Comparison of ENCODE assay signal across 32 cellular contexts in genomic region chr19:51546107-51546649, GRCh38. TPM values are rescaled to one million over a fixed set of nuclear protein-coding genes. Genes with fewer than 3 reads are reported as not detected.
DNase-seq lines count a peak whose midpoint lies in the region; ATAC-seq and TF ChIP-seq lines count a peak whose summit lies in the region.
"Had no signal": no experiment of that assay in that cellular context is flagged by ENCODE, and none has a peak within 500 bp of the region (broad histone marks: within the 10 kb centered on the region; RNA-seq: fewer than 3 reads in every experiment).

No MANE protein-coding gene starts in this region.

- CTCF ChIA-PET in activated CD8-positive, alpha-beta T cell treated with anti-CD3 and anti-CD28 coated beads, Interleukin-2, amount 10 ng/mL, durations not matched to agents 7 days and 5 days (lab: Charles Lee) = interaction anchor here (1.3 kb wide), 1 partner anchor 231 kb away, joined by 3 read pairs; no protein-coding TSS in a partner anchor
- CTCF ChIA-PET in activated CD8-positive, alpha-beta T cell treated with anti-CD3 and anti-CD28 coated beads for 36 hours (lab: Charles Lee) = interaction anchor here (1.4 to 2.7 kb wide), 2 partner anchors 31 to 73 kb away, joined by 3 to 8 read pairs; no protein-coding TSS in a partner anchor

- H3K27me3 Mint-ChIP-seq in activated CD8-positive, alpha-beta T cell treated with anti-CD3 and anti-CD28 coated beads, Interleukin-2, amount 10 ng/mL, durations not matched to agents 7 days and 5 days (ENCODE audit: low read depth) = peaks cover 25% of the 10 kb centered on the region
- H3K27me3 Mint-ChIP-seq in activated CD8-positive, alpha-beta T cell treated with anti-CD3 and anti-CD28 coated beads for 36 hours = peaks cover 42% of the 10 kb centered on the region

- peak overlapping the region; percentile 37 for H2BK5ac ChIP-seq in trophoblast cell (ENCODE audit: low read depth, low read length, poor library complexity)

- peak overlapping the region; percentile 48 for H2BK120ac ChIP-seq in trophoblast cell (ENCODE audit: insufficient read depth, low read length, poor library complexity)

- no peak overlapping the region for H3K18ac ChIP-seq in trophoblast cell (ENCODE audit: low read length)

- no peaks in the 10 kb centered on the region for H3K9me3 Mint-ChIP-seq in activated CD8-positive, alpha-beta T cell treated with anti-CD3 and anti-CD28 coated beads, Interleukin-2, amount 10 ng/mL, durations not matched to agents 7 days and 5 days (ENCODE audit: insufficient read depth)
- no peaks in the 10 kb centered on the region for H3K9me3 Mint-ChIP-seq in activated CD8-positive, alpha-beta T cell treated with anti-CD3 and anti-CD28 coated beads for 36 hours
- H3K9me3 Mint-ChIP-seq: brain had no signal

- WGBS in trophoblast cell (ENCODE audit: extremely low coverage, insufficient coverage, insufficient read length) = no CpG with 5 or more reads among the region's 5 CpGs

- H3K36me3 Mint-ChIP-seq in activated CD8-positive, alpha-beta T cell treated with anti-CD3 and anti-CD28 coated beads, Interleukin-2, amount 10 ng/mL, durations not matched to agents 7 days and 5 days (ENCODE audit: low read depth) = no peaks in the 10 kb centered on the region
- H3K36me3 Mint-ChIP-seq in activated CD8-positive, alpha-beta T cell treated with anti-CD3 and anti-CD28 coated beads for 36 hours (ENCODE audit: low read depth) = no peaks in the 10 kb centered on the region
- H3K36me3 Mint-ChIP-seq: brain had no signal

- H2AK5ac ChIP-seq in trophoblast cell (ENCODE audit: low read length) = no peak overlapping the region

- no peak overlapping the region for H4K8ac ChIP-seq in trophoblast cell (ENCODE audit: low read depth, low read length)

- no peaks in the 10 kb centered on the region for H3K79me2 ChIP-seq in trophoblast cell (ENCODE audit: control insufficient read depth, insufficient read depth, low read length, poor library complexity)

- peak overlapping the region; percentile 34 for H3K27ac Mint-ChIP-seq in activated CD8-positive, alpha-beta T cell treated with anti-CD3 and anti-CD28 coated beads, Interleukin-2, amount 10 ng/mL, durations not matched to agents 7 days and 5 days
- H3K27ac Mint-ChIP-seq in activated CD8-positive, alpha-beta T cell treated with anti-CD3 and anti-CD28 coated beads for 36 hours = no peak overlapping the region
- H3K27ac Mint-ChIP-seq: brain had no signal

- peak overlapping the region; percentile 98 for H3K27ac ChIP-seq in KOPT-K1 (ENCODE audit: low read depth, low read length, poor library complexity, severe bottlenecking)
- H3K27ac ChIP-seq in VCaP = peak overlapping the region; percentile 82
- H3K27ac ChIP-seq in trophoblast cell (ENCODE audit: low read depth, low read length) = peak overlapping the region; percentile 65
- H3K27ac ChIP-seq: adrenal gland, foreskin keratinocyte, pancreas, SJSA1, suprapubic skin had no signal

- H3K4me2 ChIP-seq in trophoblast cell (ENCODE audit: low read length) = no peak overlapping the region
- H3K4me2 ChIP-seq: smooth muscle cell had no signal

- intact Hi-C loops in activated CD8-positive, alpha-beta T cell treated with anti-CD3 and anti-CD28 coated beads for 36 hours (cut with micrococcal nuclease) = no loop called here

- POLR2A ChIA-PET in activated CD8-positive, alpha-beta T cell treated with anti-CD3 and anti-CD28 coated beads, Interleukin-2, amount 10 ng/mL, durations not matched to agents 7 days and 5 days (lab: Charles Lee) = no interaction called here
- POLR2A ChIA-PET in activated CD8-positive, alpha-beta T cell treated with anti-CD3 and anti-CD28 coated beads for 36 hours (lab: Charles Lee) = no interaction called here

- no peak overlapping the region for H3K4ac ChIP-seq in trophoblast cell (ENCODE audit: low read depth, low read length)

- H2BK12ac ChIP-seq in trophoblast cell (ENCODE audit: low read length) = peak overlapping the region; percentile 13

- no peak overlapping the region for H3K23ac ChIP-seq in trophoblast cell (ENCODE audit: low read length)

- no peak overlapping the region for H4K12ac ChIP-seq in trophoblast cell (ENCODE audit: low read depth, low read length)

- ATAC-seq in activated CD8-positive, alpha-beta T cell treated with anti-CD3 and anti-CD28 coated beads, Interleukin-2, amount 10 ng/mL, durations not matched to agents 7 days and 5 days = no peak
- no peak for ATAC-seq in activated CD8-positive, alpha-beta T cell treated with anti-CD3 and anti-CD28 coated beads for 36 hours
- ATAC-seq: foreskin keratinocyte, left colon, pancreas had no signal

- peaks cover 47% of the 10 kb centered on the region for H3K4me1 Mint-ChIP-seq in activated CD8-positive, alpha-beta T cell treated with anti-CD3 and anti-CD28 coated beads, Interleukin-2, amount 10 ng/mL, durations not matched to agents 7 days and 5 days (ENCODE audit: low read depth)
- peaks cover 12% of the 10 kb centered on the region for H3K4me1 Mint-ChIP-seq in activated CD8-positive, alpha-beta T cell treated with anti-CD3 and anti-CD28 coated beads for 36 hours (ENCODE audit: low read depth)
- H3K4me1 Mint-ChIP-seq: brain had no signal

- peak overlapping the region; percentile 5 for H3K4me3 Mint-ChIP-seq in activated CD8-positive, alpha-beta T cell treated with anti-CD3 and anti-CD28 coated beads, Interleukin-2, amount 10 ng/mL, durations not matched to agents 7 days and 5 days
- H3K4me3 Mint-ChIP-seq in activated CD8-positive, alpha-beta T cell treated with anti-CD3 and anti-CD28 coated beads for 36 hours = no peak overlapping the region
- H3K4me3 Mint-ChIP-seq: brain had no signal

- no peaks in the 10 kb centered on the region for H3K27me3 ChIP-seq in trophoblast cell (ENCODE audit: insufficient read depth, low read length)
- H3K27me3 ChIP-seq: adrenal gland, foreskin keratinocyte had no signal

- no peak for TF ChIP-seq CTCF in activated CD8-positive, alpha-beta T cell treated with anti-CD3 and anti-CD28 coated beads for 36 hours (IDR thresholded peaks at IDR 0.05)
- no peak for TF ChIP-seq CTCF in VCaP (conservative IDR thresholded peaks at IDR 0.05)

- H2AFZ ChIP-seq in trophoblast cell (ENCODE audit: insufficient read depth, low read length, poor library complexity) = no peak overlapping the region

- H4K91ac ChIP-seq in trophoblast cell (ENCODE audit: low read depth, low read length) = peak overlapping the region; percentile 69

- peaks cover 20% of the 10 kb centered on the region for H3K79me1 ChIP-seq in trophoblast cell (ENCODE audit: low read length)

- H3K4me1 ChIP-seq in trophoblast cell (ENCODE audit: control insufficient read depth in 1 of 2, insufficient read depth in 2 of 2, low read length in 2 of 2) = peaks cover 13 to 14% of the 10 kb centered on the region in 2 experiments
- H3K4me1 ChIP-seq: adrenal gland, BE2C, foreskin keratinocyte, pancreas, SJSA1, suprapubic skin had no signal

- H3K4me3 ChIP-seq in trophoblast cell (ENCODE audit: low read depth, low read length) = no peak overlapping the region
- H3K4me3 ChIP-seq: adrenal gland, pancreas, SJSA1, smooth muscle cell, suprapubic skin had no signal

- peak overlapping the region; percentile 11 for H3K14ac ChIP-seq in trophoblast cell (ENCODE audit: low read length)

- H3K9ac ChIP-seq in trophoblast cell (ENCODE audit: low read length) = no peak overlapping the region

- no peaks in the 10 kb centered on the region for H3K9me3 ChIP-seq in KOPT-K1 (ENCODE audit: insufficient read depth, low read length, poor library complexity, severe bottlenecking)
- H3K9me3 ChIP-seq in trophoblast cell (ENCODE audit: insufficient read depth, low read depth, low read length) = peaks cover 48% of the 10 kb centered on the region
- H3K9me3 ChIP-seq: adrenal gland, BE2C, Caco-2, pancreas, SJSA1, suprapubic skin had no signal

- DNase-seq in activated CD8-positive, alpha-beta T cell treated with anti-CD3 and anti-CD28 coated beads, Interleukin-2, amount 10 ng/mL, durations not matched to agents 7 days and 5 days = no peak
- no peak for DNase-seq in activated CD8-positive, alpha-beta T cell treated with anti-CD3 and anti-CD28 coated beads for 36 hours
- DNase-seq in trophoblast cell = no peak
- DNase-seq in HCEC 1CT = no peak
- no peak for DNase-seq in ecto neural progenitor cell (ENCODE audit: low spot score)
- no peak for DNase-seq in C1 segment of cervical spinal cord (lab: John Stamatoyannopoulos, UW)
- DNase-seq: activated CD4-positive, alpha-beta T cell treated with anti-CD3 and anti-CD28 coated beads, Interleukin-2, amount 50 U/mL, for 1 hour; activated gamma-delta T cell; adrenal gland; BE2C; DMS79; effector CD4-positive, alpha-beta T cell; foreskin keratinocyte; left colon; NCI-H146; NCI-H510A; pancreas; stimulated activated CD4-positive, alpha-beta T cell treated with anti-CD3 and anti-CD28 coated beads, Interleukin-2, amount 100 ng/mL, for 24 hours had no signal

- H3K36me3 ChIP-seq in KOPT-K1 (ENCODE audit: insufficient read depth, low read length) = no peaks in the 10 kb centered on the region
- H3K36me3 ChIP-seq in trophoblast cell (ENCODE audit: control insufficient read depth in 1 of 2, insufficient read depth in 2 of 2, low read length in 2 of 2) = no peaks in the 10 kb centered on the region
- H3K36me3 ChIP-seq: adrenal gland, BE2C, pancreas, SJSA1, suprapubic skin had no signal

RNA-seq across cellular contexts. Expression of gene SIGLEC6, which starts 14.7 kb away (rescaled TPM):
- under 1 TPM in 1 of 2 experiments, not detected in 1; 0.29 TPM for total RNA-seq in activated CD8-positive, alpha-beta T cell treated with anti-CD3 and anti-CD28 coated beads, Interleukin-2, amount 10 ng/mL, durations not matched to agents 7 days and 5 days
- not detected for total RNA-seq in activated CD8-positive, alpha-beta T cell treated with anti-CD3 and anti-CD28 coated beads for 36 hours
- polyA plus RNA-seq in trophoblast cell (2013) = 22.1 and 24.5 TPM in 2 replicates
- total RNA-seq: A673, chondrocyte, foreskin keratinocyte, H1, M059J, RPMI7951, SJSA1 had no signal
- polyA plus RNA-seq: adrenal gland; foreskin keratinocyte; naive thymus-derived CD4-positive, alpha-beta T cell; smooth muscle cell had no signal

RNA-seq across cellular contexts. Expression of gene ZNF175, which starts 24.9 kb away (rescaled TPM):
- total RNA-seq in activated CD8-positive, alpha-beta T cell treated with anti-CD3 and anti-CD28 coated beads, Interleukin-2, amount 10 ng/mL, durations not matched to agents 7 days and 5 days = 1 to 10 TPM; 8.4 to 9.7 TPM
- 1 to 10 TPM; 6.6 to 8.0 TPM for total RNA-seq in activated CD8-positive, alpha-beta T cell treated with anti-CD3 and anti-CD28 coated beads for 36 hours
- polyA plus RNA-seq in trophoblast cell (2013) = 9.4 and 9.7 TPM in 2 replicates

RNA-seq across cellular contexts. Expression of gene SIGLEC12, which starts 44.6 kb away (rescaled TPM):
- under 1 TPM; 0.34 to 0.53 TPM for total RNA-seq in activated CD8-positive, alpha-beta T cell treated with anti-CD3 and anti-CD28 coated beads, Interleukin-2, amount 10 ng/mL, durations not matched to agents 7 days and 5 days
- under 1 TPM; 0.34 to 0.43 TPM for total RNA-seq in activated CD8-positive, alpha-beta T cell treated with anti-CD3 and anti-CD28 coated beads for 36 hours
- not detected in 2 replicates for polyA plus RNA-seq in trophoblast cell (2013)
- total RNA-seq: A673; Caco-2; chondrocyte; foreskin keratinocyte; H1; M059J; RPMI7951; SJSA1; smooth muscle cell; suprapubic skin; T-helper 1 cell treated with Interleukin-12 subunit alpha and Interleukin-12 subunit beta and Interleukin-4 antibody, amounts not matched to agents 30 ng/mL and 1 ng/mL, for 36 hours had no signal
- polyA plus RNA-seq: foreskin keratinocyte, H1, pancreas, smooth muscle cell had no signal
